15 cellular contexts compared by ENCODE assay signal in genomic region chr5:57332350-57332749, GRCh38.
DNase-seq lines count a peak whose midpoint lies in the region; ATAC-seq and TF ChIP-seq lines count a peak whose summit lies in the region.
"Had no signal": no experiment of that assay in that cellular context is flagged by ENCODE, and none has a peak within 500 bp of the region (broad histone marks: within the 10 kb centered on the region; RNA-seq: fewer than 3 reads in every experiment).

No MANE protein-coding gene starts in this region.

- whole genome bisulfite sequencing in heart right ventricle, 2 donors = 34 to 46% methylated on average over 4 of the region's 4 CpGs

- no peak for TF ChIP-seq CTCF in heart right ventricle (IDR thresholded peaks at IDR 0.05)
- TF ChIP-seq CTCF in astrocyte of the spinal cord (IDR thresholded peaks at IDR 0.05; ENCODE audit: low read depth, low read length) = no peak
- no peak for TF ChIP-seq CTCF in foreskin fibroblast (IDR thresholded peaks at IDR 0.05; ENCODE audit: low read depth, low read length)
- TF ChIP-seq CTCF in PC-3 (conservative IDR thresholded peaks at IDR 0.05; ENCODE audit: low read depth, low read length) = no peak

- H4K20me1 ChIP-seq in PC-3 (ENCODE audit: low read length) = no peaks in the 10 kb centered on the region

- H3K27ac ChIP-seq in heart right ventricle (peak overlapping the region in 4 of 10 donors; percentile 27 to 59 (median 51)), PC-3 (ENCODE audit: low read length) (no peak overlapping the region)

- no TSS peak for BruUV-seq in PC-3 (replicated peaks; lab: Mats Ljungman, UMichigan)

- H3F3A ChIP-seq in PC-3 (ENCODE audit: low read length, unreplicated experiment) = no peaks in the 10 kb centered on the region

- intact Hi-C loops in heart right ventricle (cut with DNase I) (no loop called here), cardiac septum (cut with DNase I) (no loop called here), PC-3 (cut with micrococcal nuclease) (no loop called here)

- H3K27me3 ChIP-seq in heart right ventricle = no peaks in the 10 kb centered on the region
- H3K27me3 ChIP-seq in PC-3 (ENCODE audit: low read length) = no peaks in the 10 kb centered on the region

- H3K4me1 ChIP-seq in heart right ventricle (peaks cover 0 to 33% (median 9%) of the 10 kb centered on the region in 9 donors), PC-3 (ENCODE audit: insufficient read depth, low read length) (peaks cover 41% of the 10 kb centered on the region)

- H3K36me3 ChIP-seq in heart right ventricle (no peaks in the 10 kb centered on the region), PC-3 (ENCODE audit: low read depth, low read length) (no peaks in the 10 kb centered on the region)

- peak in 5 of 8 donors; percentile 17 to 65 (median 54) for ATAC-seq in heart right ventricle
- ATAC-seq in PC-3 = no peak
- ATAC-seq: CD8-positive, alpha-beta T cell had no signal

- H2AFZ ChIP-seq in PC-3 (ENCODE audit: low read length) = no peak overlapping the region

- no peak overlapping the region for H3K9ac ChIP-seq in PC-3 (ENCODE audit: low read length)

- POLR2A ChIA-PET in PC-3 (lab: Charles Lee; ENCODE audit: unreplicated experiment) = no interaction called here

- H3K9me2 ChIP-seq in PC-3 (replicated peaks; ENCODE audit: low read length) = no peaks in the 10 kb centered on the region

- CTCF ChIA-PET in PC-3 (lab: Charles Lee) = no interaction called here

- H3K4me3 ChIP-seq in heart right ventricle (no peak overlapping the region), astrocyte of the spinal cord (ENCODE audit: low read depth, low read length) (no peak overlapping the region), foreskin fibroblast (ENCODE audit: low read depth in 1 of 2, low read length in 2 of 2) (no peak overlapping the region), PC-3 (ENCODE audit: low read length) (no peak overlapping the region)

- H3K4me2 ChIP-seq in PC-3 (ENCODE audit: low read length) = no peak overlapping the region

- H3K9me3 ChIP-seq in heart right ventricle (no peaks in the 10 kb centered on the region), PC-3 (ENCODE audit: low read length) (no peaks in the 10 kb centered on the region)

- no peaks in the 10 kb centered on the region for H3K79me2 ChIP-seq in PC-3 (ENCODE audit: low read length)

- DNase-seq in heart right ventricle (no peak), cardiac septum (ENCODE audit: low spot score) (no peak), astrocyte of the spinal cord (ENCODE audit: low read depth, low spot score) (peak; percentile 36), foreskin fibroblast (peak; percentile 14 to 57), DMS79 (lab: John Stamatoyannopoulos, UW) (no peak), NCI-H446 treated with DMSO at 0.1 percent for 48 hours (lab: John Stamatoyannopoulos, UW) (no peak), PC-3 (no peak), NCI-H69 (lab: John Stamatoyannopoulos, UW) (no peak)
- DNase-seq: 8988T; CD8-positive, alpha-beta T cell; H7; Karpas-422; NCI-H1930; NCI-H2171; SHP77 treated with DMSO at 0.1 percent for 48 hours had no signal

- in situ Hi-C loops in astrocyte of the spinal cord (cut with HindIII; ENCODE audit: low sequenced_read_pairs) = no loop called here

Comparison
In these comparisons a context has a peak if more than half of its experiments do, and no peak if none do; other contexts are left out.
1. DNase-seq: peak in astrocyte of the spinal cord (single experiment) and foreskin fibroblast (2 of 2); none in heart right ventricle (0 of 2), cardiac septum (single experiment), DMS79 (single experiment), NCI-H446 treated with DMSO at 0.1 percent for 48 hours (single experiment), PC-3 (single experiment) and NCI-H69 (single experiment).